11 cellular contexts compared by ENCODE assay signal in genomic region chr4:98232202-98232601, GRCh38. TPM values are rescaled to one million over a fixed set of nuclear protein-coding genes. Genes with fewer than 3 reads are reported as not detected.
A peak's percentile ranks its signal among the peaks of the same experiment; 100 is the strongest.
DNase-seq lines count a peak whose midpoint lies in the region; ATAC-seq and TF ChIP-seq lines count a peak whose summit lies in the region.
"Had no signal": no experiment of that assay in that cellular context is flagged by ENCODE, and none has a peak within 500 bp of the region (broad histone marks: within the 10 kb centered on the region; RNA-seq: fewer than 3 reads in every experiment).

No MANE protein-coding gene starts in this region.

- intact Hi-C loops in esophagus muscularis mucosa (cut with DNase I), result no loop called here

- no peaks in the 10 kb centered on the region for H3K4me1 ChIP-seq in esophagus muscularis mucosa

- H3K36me3 ChIP-seq in esophagus muscularis mucosa, result no peaks in the 10 kb centered on the region

- no peak for ATAC-seq in HG02970 (IDR thresholded peaks at IDR 0.05; ENCODE audit: low FRiP score, unreplicated experiment)
- ATAC-seq: naive thymus-derived CD8-positive, alpha-beta T cell had no signal

- H3K9me3 ChIP-seq in esophagus muscularis mucosa, result no peaks in the 10 kb centered on the region

- 61% methylated on average over 3 of the region's 3 CpGs for WGBS in esophagus muscularis mucosa

- no peak for TF ChIP-seq CTCF in esophagus muscularis mucosa (IDR thresholded peaks at IDR 0.05)

- TF ChIP-seq EP300 in esophagus muscularis mucosa (IDR thresholded peaks at IDR 0.05), result no peak

- DNase-seq in EH (ENCODE audit: low read depth) (peak; percentile 15), M059J (ENCODE audit: low read depth) (peak; percentile 6), SW480 (ENCODE audit: low spot score) (peak; percentile 0), iris pigment epithelial cell (ENCODE audit: low read depth) (peak; percentile 38), NCI-H1048 (lab: John Stamatoyannopoulos, UW) (no peak), GM19240 (ENCODE audit: insufficient read length, low spot score) (no peak), esophagus muscularis mucosa (ENCODE audit: extremely low spot score) (no peak)
- DNase-seq: CD4-positive, alpha-beta T cell; naive thymus-derived CD8-positive, alpha-beta T cell; SHP77 treated with DMSO at 0.1 percent for 48 hours had no signal

- no peak overlapping the region for H3K27ac ChIP-seq in esophagus muscularis mucosa (replicated peaks in 1 of 4)

- no peak overlapping the region for H3K4me3 ChIP-seq in esophagus muscularis mucosa

- H3K27me3 ChIP-seq in esophagus muscularis mucosa, result no peaks in the 10 kb centered on the region

- no peak for TF ChIP-seq POLR2A in esophagus muscularis mucosa (IDR thresholded peaks at IDR 0.05; ENCODE audit: low read depth)

RNA-seq across cellular contexts. Expression of gene RAP1GDS1, which starts 29.0 kb away (rescaled TPM):
- 42.3 and 54.6 TPM in 2 replicates for total RNA-seq in M059J (2014; rRNA removed; shearing (Covaris generic))
- 10 to 100 TPM; 29.8 to 52.2 (median 34.7) TPM for total RNA-seq in esophagus muscularis mucosa

Comparison
In these comparisons a context has a peak if more than half of its experiments do, and no peak if none do; other contexts are left out.
1. DNase-seq: peak in EH (single experiment), M059J (single experiment), SW480 (single experiment) and iris pigment epithelial cell (single experiment); none in NCI-H1048 (single experiment), GM19240 (single experiment) and esophagus muscularis mucosa (single experiment).